33 cellular contexts compared by ENCODE assay signal in the genomic region with DNA sequence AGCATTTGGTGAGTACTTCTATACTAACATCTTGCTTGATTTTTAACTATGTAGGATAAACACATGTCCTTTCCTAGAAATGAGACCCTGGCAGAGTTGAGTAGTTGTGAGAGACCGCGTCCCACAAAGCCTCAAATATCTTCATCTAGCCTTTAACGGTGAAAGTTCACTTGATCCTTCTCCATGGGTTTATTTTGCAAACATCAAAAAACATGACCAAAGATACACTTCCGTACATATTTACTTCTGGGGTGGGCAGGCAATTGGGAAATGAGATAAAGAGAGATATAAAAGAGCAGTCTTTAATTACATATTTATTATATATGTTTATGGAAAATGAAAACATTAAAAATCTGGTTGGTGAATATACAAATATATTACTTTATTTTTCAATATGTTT. TPM values are rescaled to one million over a fixed set of nuclear protein-coding genes. Genes with fewer than 3 reads are reported as not detected.
"Had no signal": no experiment of that assay in that cellular context is flagged by ENCODE, and none has a peak within 500 bp of the region (broad histone marks: within the 10 kb centered on the region; RNA-seq: fewer than 3 reads in every experiment).

No MANE protein-coding gene starts in this region.

- H3K36me3 Mint-ChIP-seq: activated naive CD8-positive, alpha-beta T cell; WTC11 had no signal

- H3K9me3 Mint-ChIP-seq: activated CD4-positive, alpha-beta memory T cell treated with anti-CD3 and anti-CD28 coated beads, Interleukin-2, amount 10 ng/mL, durations not matched to agents 7 days and 5 days; activated CD4-positive, alpha-beta T cell treated with anti-CD3 and anti-CD28 coated beads, Interleukin-2, amount 10 ng/mL, durations not matched to agents 7 days and 5 days; activated T-cell treated with anti-CD3 and anti-CD28 coated beads, Interleukin-2, amount 50 U/mL, for 24 hours; activated T-cell treated with anti-CD3 and anti-CD28 coated beads, Interleukin-2, amount 50 U/mL, for 72 hours; effector memory CD8-positive, alpha-beta T cell; WTC11 had no signal

- H3K36me3 ChIP-seq: adrenal gland, esophagus muscularis mucosa, gastrocnemius medialis had no signal

- ATAC-seq: activated T-cell treated with anti-CD3 and anti-CD28 coated beads, Interleukin-2, amount 50 U/mL, for 72 hours; body of pancreas; effector memory CD8-positive, alpha-beta T cell; foreskin keratinocyte; gastrocnemius medialis; WTC11 had no signal

- H3K27ac ChIP-seq: adrenal gland, body of pancreas, esophagus muscularis mucosa, foreskin keratinocyte, gastrocnemius medialis, VCaP had no signal

- H3K27me3 ChIP-seq: adrenal gland, body of pancreas, esophagus muscularis mucosa, foreskin keratinocyte, gastrocnemius medialis had no signal

- DNase-seq: activated CD4-positive, alpha-beta memory T cell treated with anti-CD3 and anti-CD28 coated beads, Interleukin-2, amount 10 ng/mL, durations not matched to agents 7 days and 5 days; activated CD4-positive, alpha-beta T cell treated with anti-CD3 and anti-CD28 coated beads for 1 hour; activated CD4-positive, alpha-beta T cell treated with anti-CD3 and anti-CD28 coated beads for 4 hours; activated CD4-positive, alpha-beta T cell treated with anti-CD3 and anti-CD28 coated beads, Interleukin-2, amount 10 ng/mL, durations not matched to agents 7 days and 5 days; activated CD4-positive, alpha-beta T cell treated with anti-CD3 and anti-CD28 coated beads, Interleukin-2, amount 50 U/mL, for 4 hours; activated CD8-positive, alpha-beta memory T cell treated with anti-CD3 and anti-CD28 coated beads, Interleukin-2, amount 50 U/mL, for 48 hours; activated effector memory CD4-positive, alpha-beta T cell treated with Interleukin-2 at 50 U/mL for 16 hours; activated gamma-delta T cell treated with Interleukin-2 at 50 U/mL for 16 hours; activated naive CD4-positive, alpha-beta T cell treated with anti-CD3 and anti-CD28 coated beads, Interleukin-2, amount 50 U/mL, for 16 hours; activated naive CD4-positive, alpha-beta T cell treated with Interleukin-2 at 50 U/mL for 16 hours; activated T-cell treated with anti-CD3 and anti-CD28 coated beads for 4 hours; activated T-cell treated with anti-CD3 and anti-CD28 coated beads, Interleukin-2, amount 50 U/mL, for 24 hours; activated T-cell treated with anti-CD3 and anti-CD28 coated beads, Interleukin-2, amount 50 U/mL, for 72 hours; adrenal gland; amygdala; aorta; body of pancreas; caudate nucleus; cortex of kidney; dermis blood vessel endothelial cell; effector CD4-positive, alpha-beta T cell; effector memory CD8-positive, alpha-beta T cell; erythroblast; foreskin keratinocyte; gastrocnemius medialis; glutamatergic neuron; T-helper 1 cell; T-helper 2 cell had no signal

- H3K9me3 ChIP-seq: adrenal gland, body of pancreas, esophagus muscularis mucosa, gastrocnemius medialis had no signal

- H3K27ac Mint-ChIP-seq: activated CD4-positive, alpha-beta memory T cell treated with anti-CD3 and anti-CD28 coated beads, Interleukin-2, amount 10 ng/mL, durations not matched to agents 7 days and 5 days; activated CD4-positive, alpha-beta T cell treated with anti-CD3 and anti-CD28 coated beads, Interleukin-2, amount 10 ng/mL, durations not matched to agents 7 days and 5 days; activated T-cell treated with anti-CD3 and anti-CD28 coated beads, Interleukin-2, amount 50 U/mL, for 24 hours; activated T-cell treated with anti-CD3 and anti-CD28 coated beads, Interleukin-2, amount 50 U/mL, for 72 hours; effector memory CD8-positive, alpha-beta T cell; WTC11 had no signal

- H3K27me3 Mint-ChIP-seq: activated CD4-positive, alpha-beta memory T cell treated with anti-CD3 and anti-CD28 coated beads, Interleukin-2, amount 10 ng/mL, durations not matched to agents 7 days and 5 days; activated CD4-positive, alpha-beta T cell treated with anti-CD3 and anti-CD28 coated beads, Interleukin-2, amount 10 ng/mL, durations not matched to agents 7 days and 5 days; activated naive CD8-positive, alpha-beta T cell; activated T-cell treated with anti-CD3 and anti-CD28 coated beads, Interleukin-2, amount 50 U/mL, for 24 hours; effector memory CD8-positive, alpha-beta T cell had no signal

- H3K4me3 Mint-ChIP-seq: activated CD4-positive, alpha-beta memory T cell treated with anti-CD3 and anti-CD28 coated beads, Interleukin-2, amount 10 ng/mL, durations not matched to agents 7 days and 5 days; activated CD4-positive, alpha-beta T cell treated with anti-CD3 and anti-CD28 coated beads, Interleukin-2, amount 10 ng/mL, durations not matched to agents 7 days and 5 days; activated naive CD8-positive, alpha-beta T cell; activated T-cell treated with anti-CD3 and anti-CD28 coated beads, Interleukin-2, amount 50 U/mL, for 24 hours; activated T-cell treated with anti-CD3 and anti-CD28 coated beads, Interleukin-2, amount 50 U/mL, for 72 hours; effector memory CD8-positive, alpha-beta T cell; WTC11 had no signal

- H3K4me3 ChIP-seq: adrenal gland, body of pancreas, esophagus muscularis mucosa, gastrocnemius medialis had no signal

RNA-seq across cellular contexts. Expression of gene PP2D1, which starts 23.0 kb away (rescaled TPM):
- total RNA-seq: activated CD4-positive, alpha-beta memory T cell treated with anti-CD3 and anti-CD28 coated beads, Interleukin-2, amount 10 ng/mL, durations not matched to agents 7 days and 5 days; activated CD4-positive, alpha-beta T cell treated with anti-CD3 and anti-CD28 coated beads, Interleukin-2, amount 10 ng/mL, durations not matched to agents 7 days and 5 days; activated T-cell treated with anti-CD3 and anti-CD28 coated beads, Interleukin-2, amount 50 U/mL, for 72 hours; adrenal gland; aorta; body of pancreas; chondrocyte; dermis blood vessel endothelial cell; esophagus muscularis mucosa; foreskin keratinocyte; gastrocnemius medialis; WTC11 had no signal
- polyA plus RNA-seq: adrenal gland, aorta, foreskin keratinocyte had no signal
